8 cellular contexts compared by ENCODE assay signal in the genomic region with DNA sequence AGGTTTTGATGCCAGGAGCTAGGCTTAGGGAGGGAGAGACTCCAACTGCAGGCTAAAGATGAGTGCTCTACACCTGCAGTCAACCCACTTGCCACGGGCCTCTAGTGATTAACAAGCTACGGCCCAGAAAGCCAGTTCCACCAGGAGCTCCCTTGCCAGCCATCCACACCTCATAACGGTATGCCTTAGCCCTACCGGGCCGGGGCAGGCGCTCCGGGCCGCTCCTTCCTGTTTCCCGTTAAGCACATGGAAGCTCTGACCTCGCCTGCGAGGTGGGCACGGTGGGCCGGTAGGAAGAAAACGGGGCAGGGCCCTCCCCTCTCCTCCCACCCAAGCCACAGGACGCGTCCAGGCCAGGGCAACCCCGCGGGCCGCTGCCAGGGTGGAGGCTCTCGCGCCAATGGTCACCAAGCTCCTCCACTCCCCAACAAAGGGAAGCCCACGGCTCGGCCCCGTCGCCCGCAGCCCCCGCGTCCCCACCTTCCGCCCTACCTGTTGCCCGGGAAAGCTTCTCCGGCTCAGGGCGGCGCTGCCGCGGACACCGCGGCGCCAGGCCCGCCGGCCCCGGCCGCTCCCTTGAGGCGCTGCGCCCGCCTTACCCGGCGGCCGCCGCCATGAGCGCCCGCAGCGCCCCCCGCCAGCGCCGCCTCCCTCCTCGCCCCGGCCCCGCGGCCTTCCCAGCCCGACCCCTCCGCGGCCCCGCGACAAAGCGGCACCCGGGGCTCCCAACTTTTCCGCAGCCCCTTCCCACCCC. TPM values are rescaled to one million over a fixed set of nuclear protein-coding genes. Genes with fewer than 3 reads are reported as not detected.
DNase-seq lines count a peak whose midpoint lies in the region; ATAC-seq and TF ChIP-seq lines count a peak whose summit lies in the region.

No MANE protein-coding gene starts in this region.

- in situ Hi-C loops in gastrocnemius medialis (cut with MboI; ENCODE audit: low sequenced_read_pairs in 4 of 4) = no loop called here

- H3K36me3 ChIP-seq in SK-N-SH (replicated peaks in 1 of 2; ENCODE audit: control insufficient read depth in 1 of 2, insufficient read depth in 2 of 2, low read length in 1 of 2) = no peaks in the 10 kb centered on the region
- H3K36me3 ChIP-seq in gastrocnemius medialis = peaks cover 0 to 4% of the 10 kb centered on the region in 2 donors

- H3K4me1 ChIP-seq in SK-N-SH (ENCODE audit: control insufficient read depth in 1 of 2, insufficient read depth in 2 of 2, low read depth in 1 of 2, low read length in 1 of 2) (peaks cover 36 to 45% of the 10 kb centered on the region in 2 experiments), right cardiac atrium (ENCODE audit: control insufficient read depth, insufficient read depth, low read length) (peaks cover 24% of the 10 kb centered on the region), gastrocnemius medialis (peaks cover 45 to 50% of the 10 kb centered on the region in 2 donors)

- H3K4me3 ChIP-seq in SK-N-SH (ENCODE audit: low read depth in 2 of 2, low read length in 1 of 2) (peak overlapping the region; percentile 72 to 79), right cardiac atrium (ENCODE audit: low read length) (peak overlapping the region; percentile 81), gastrocnemius medialis (peak overlapping the region; percentile 61 to 91 (median 86))

- H4K20me1 ChIP-seq in SK-N-SH (ENCODE audit: insufficient read depth) = peaks cover 46% of the 10 kb centered on the region

- 0% methylated on average over 20 of the region's 67 CpGs for WGBS in SK-N-SH (ENCODE audit: low lambda C conversion rate)
- WGBS in right cardiac atrium = under 1% methylated on average over 67 of the region's 67 CpGs

- H2AFZ ChIP-seq in SK-N-SH (ENCODE audit: low read depth) = no peak overlapping the region

- H3K9ac ChIP-seq in SK-N-SH = peak overlapping the region; percentile 92

- H3K79me2 ChIP-seq in SK-N-SH (ENCODE audit: insufficient read depth) = peaks cover 60% of the 10 kb centered on the region

- peak; percentile 43 for ATAC-seq in GM19025 (IDR thresholded peaks at IDR 0.05; ENCODE audit: low read depth, unreplicated experiment)
- peak; percentile 44 for ATAC-seq in HG03432 (IDR thresholded peaks at IDR 0.05; ENCODE audit: unreplicated experiment)
- peak; percentile 8 to 10 for ATAC-seq in right cardiac atrium
- peak; percentile 49 to 61 for ATAC-seq in gastrocnemius medialis
- ATAC-seq in GM18858 (IDR thresholded peaks at IDR 0.05; ENCODE audit: unreplicated experiment) = no peak

- TF ChIP-seq CTCF in SK-N-SH (IDR thresholded peaks at IDR 0.05) = no peak
- TF ChIP-seq CTCF in gastrocnemius medialis (IDR thresholded peaks at IDR 0.05 in 4 of 5, conservative IDR thresholded peaks at IDR 0.05 in 1 of 5) = peak in 1 of 5 experiments; percentile 4

- H3K27me3 ChIP-seq in SK-N-SH (ENCODE audit: insufficient read depth) (no peaks in the 10 kb centered on the region), right cardiac atrium (ENCODE audit: control insufficient read depth, insufficient read depth) (no peaks in the 10 kb centered on the region), gastrocnemius medialis (no peaks in the 10 kb centered on the region)

- CTCF ChIA-PET in SK-N-SH (lab: Yijun Ruan, JAX) = interaction anchor here (0.7 to 17.0 kb wide), 5 partner anchors 8 to 74 kb away, joined by 3 to 371 read pairs (median 4); a partner anchor contains a TSS

- H3F3A ChIP-seq in SK-N-SH (replicated peaks; ENCODE audit: insufficient read depth) = peaks cover 14% of the 10 kb centered on the region

- H3K9me2 ChIP-seq in SK-N-SH = no peaks in the 10 kb centered on the region

- TF ChIP-seq RAD21 in SK-N-SH (IDR thresholded peaks at IDR 0.05; ENCODE audit: low read length) = no peak

- no peaks in the 10 kb centered on the region for H3K9me3 ChIP-seq in SK-N-SH
- no peaks in the 10 kb centered on the region for H3K9me3 ChIP-seq in right cardiac atrium (ENCODE audit: control insufficient read depth, low read length)
- no peaks in the 10 kb centered on the region for H3K9me3 ChIP-seq in gastrocnemius medialis

- H3K4me2 ChIP-seq in SK-N-SH = peak overlapping the region; percentile 89

- DNase-seq in AG08396 (ENCODE audit: low spot score) = peak; percentile 56
- peak; percentile 83 for DNase-seq in SK-N-SH
- peak; percentile 44 to 80 (median 74) for DNase-seq in right cardiac atrium
- peak in 1 of 2 donors; percentile 41 for DNase-seq in gastrocnemius medialis

- POLR2A ChIA-PET in SK-N-SH (lab: Yijun Ruan, JAX) = interaction anchor here (0.8 to 2.5 kb wide), 3 partner anchors 16 to 395 kb away, joined by 3 to 10 read pairs (median 5); a partner anchor contains a TSS

- intact Hi-C loops in right cardiac atrium (cut with DNase I) = no loop called here
- intact Hi-C loops in gastrocnemius medialis (cut with DNase I; ENCODE audit: low total_unique reads) = loop anchor here (5.0 kb wide), 2 partner anchors 33 to 412 kb away; a partner anchor contains a TSS

- no peak for TF ChIP-seq EP300 in SK-N-SH (IDR thresholded peaks at IDR 0.05; ENCODE audit: borderline replicate concordance in 1 of 2, low read depth in 1 of 2, low read length in 1 of 2)

- TF ChIP-seq POLR2A in gastrocnemius medialis (IDR thresholded peaks at IDR 0.05) = no peak

- peak overlapping the region; percentile 62 to 85 for H3K27ac ChIP-seq in SK-N-SH (ENCODE audit: low read depth in 2 of 2, low read length in 1 of 2)
- peak overlapping the region; percentile 78 for H3K27ac ChIP-seq in angular gyrus (ENCODE audit: low read depth, low read length)
- peak overlapping the region; percentile 82 for H3K27ac ChIP-seq in right cardiac atrium (ENCODE audit: low read length)
- H3K27ac ChIP-seq in gastrocnemius medialis = peak overlapping the region; percentile 89 to 96 (median 92)

TF ChIP-seq in SK-N-SH, 30 proteins besides CTCF, POLR2A, EP300 and RAD21:
- TF ChIP-seq EZH2phosphoT487 (IDR thresholded peaks at IDR 0.05; ENCODE audit: borderline replicate concordance, low read depth) (no peak), MXI1 (IDR thresholded peaks at IDR 0.05; ENCODE audit: low read depth, low read length) (peak; percentile 59; the same call in 1 of the 2 replicates), FOXM1 (IDR thresholded peaks at IDR 0.05; ENCODE audit: low read depth) (no peak), YY1 (IDR thresholded peaks at IDR 0.05; ENCODE audit: low read depth) (no peak; the same call in 1 of the 2 replicates), TCF12 (IDR thresholded peaks at IDR 0.05) (no peak)
- TF ChIP-seq, protein P1, sequence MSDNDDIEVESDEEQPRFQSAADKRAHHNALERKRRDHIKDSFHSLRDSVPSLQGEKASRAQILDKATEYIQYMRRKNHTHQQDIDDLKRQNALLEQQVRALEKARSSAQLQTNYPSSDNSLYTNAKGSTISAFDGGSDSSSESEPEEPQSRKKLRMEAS (IDR thresholded peaks at IDR 0.05; ENCODE audit: low read depth) = peak; percentile 69; the same call in 1 of the 2 replicates

RNA-seq across cellular contexts. Expression of a gene that starts 0.6 kb away (rescaled TPM):
- polyA plus RNA-seq in SK-N-SH (2012; rRNA removed) (150 and 225 TPM in 2 replicates), right cardiac atrium (77.3 TPM)
- 143 and 201 TPM in 2 replicates for polyA plus RNA-seq in SK-N-SH (2012; cell fraction: cytosol; rRNA removed)
- 99.8 and 170 TPM in 2 replicates for polyA plus RNA-seq in SK-N-SH (2012; cell fraction: nucleus; rRNA removed)
- total RNA-seq in right cardiac atrium (100 to 1,000 TPM in 1 of 4 donors, 10 to 100 TPM in 3; 89.3 to 110 (median 93.5) TPM), gastrocnemius medialis (10 to 100 TPM; 15.0 to 29.1 (median 24.0) TPM)

RNA-seq across cellular contexts. Expression of a gene that starts 8.1 kb away (rescaled TPM):
- 0.07 and 0.21 TPM in 2 replicates for polyA plus RNA-seq in SK-N-SH (2012; rRNA removed)
- polyA plus RNA-seq in SK-N-SH (2012; cell fraction: cytosol; rRNA removed) = 0.05 and 0.16 TPM in 2 replicates
- polyA plus RNA-seq in SK-N-SH (2012; cell fraction: nucleus; rRNA removed) = 0.76 and 0.82 TPM in 2 replicates
- under 1 TPM in 1 of 4 donors, not detected in 3; 0.21 TPM for total RNA-seq in right cardiac atrium
- 0.23 TPM for polyA plus RNA-seq in right cardiac atrium
- not detected for total RNA-seq in gastrocnemius medialis

RNA-seq across cellular contexts. Expression of a gene that starts 32.7 kb away (rescaled TPM):
- polyA plus RNA-seq in SK-N-SH (2012; rRNA removed) (6.0 and 6.7 TPM in 2 replicates), right cardiac atrium (34.9 TPM)
- 2.8 and 4.8 TPM in 2 replicates for polyA plus RNA-seq in SK-N-SH (2012; cell fraction: cytosol; rRNA removed)
- 17.5 and 19.8 TPM in 2 replicates for polyA plus RNA-seq in SK-N-SH (2012; cell fraction: nucleus; rRNA removed)
- total RNA-seq in right cardiac atrium (10 to 100 TPM; 46.7 to 86.4 (median 52.1) TPM), gastrocnemius medialis (10 to 100 TPM; 13.4 to 22.8 (median 19.7) TPM)

RNA-seq across cellular contexts. Expression of a gene that starts 34.2 kb away (rescaled TPM):
- polyA plus RNA-seq in SK-N-SH (2012; rRNA removed) = 7.3 and 8.2 TPM in 2 replicates
- polyA plus RNA-seq in SK-N-SH (2012; cell fraction: cytosol; rRNA removed) = 6.7 and 7.5 TPM in 2 replicates
- polyA plus RNA-seq in SK-N-SH (2012; cell fraction: nucleus; rRNA removed) = 8.2 and 8.8 TPM in 2 replicates
- total RNA-seq in right cardiac atrium = 10 to 100 TPM; 45.8 to 66.0 (median 49.8) TPM
- polyA plus RNA-seq in right cardiac atrium = 39.3 TPM
- 10 to 100 TPM; 24.0 to 35.6 (median 29.1) TPM for total RNA-seq in gastrocnemius medialis

RNA-seq across cellular contexts. Expression of a gene that starts 47.8 kb away (rescaled TPM):
- polyA plus RNA-seq in SK-N-SH (2012; rRNA removed) (29.9 and 43.0 TPM in 2 replicates), right cardiac atrium (12.5 TPM)
- 25.3 and 26.8 TPM in 2 replicates for polyA plus RNA-seq in SK-N-SH (2012; cell fraction: cytosol; rRNA removed)
- 58.8 and 89.1 TPM in 2 replicates for polyA plus RNA-seq in SK-N-SH (2012; cell fraction: nucleus; rRNA removed)
- total RNA-seq in right cardiac atrium (10 to 100 TPM; 17.4 to 23.8 (median 20.3) TPM), gastrocnemius medialis (10 to 100 TPM; 13.7 to 20.8 (median 17.3) TPM)
